ENCODE assay signal across 19 cellular contexts in genomic region chr11:134760307-134760706, GRCh38.
DNase-seq lines count a peak whose midpoint lies in the region; ATAC-seq, FAIRE-seq and TF ChIP-seq lines count a peak whose summit lies in the region.
"Had no signal": no experiment of that assay in that cellular context is flagged by ENCODE, and none has a peak within 500 bp of the region (broad histone marks: within the 10 kb centered on the region; RNA-seq: fewer than 3 reads in every experiment).

No MANE protein-coding gene starts in this region.

- H3K4me2 ChIP-seq in HepG2 (ENCODE audit: low read depth, low read length) = no peak overlapping the region
- H3K4me2 ChIP-seq: BLaER1 had no signal

- H3K9me3 ChIP-seq in HepG2 (ENCODE audit: low read length) (no peaks in the 10 kb centered on the region), right lobe of liver (no peaks in the 10 kb centered on the region)
- H3K9me3 ChIP-seq: BLaER1, Caco-2 had no signal

- H3K9ac ChIP-seq in HepG2 (ENCODE audit: insufficient read depth, low read depth, low read length) = no peak overlapping the region
- H3K9ac ChIP-seq: BLaER1 had no signal

- in situ Hi-C loops in HepG2 (cut with HindIII; ENCODE audit: extremely low pct_ligation_motif_present, low pct_unique_long_range_greater_than_20kb) = loop anchor here (10.0 kb wide), 1 partner anchor 64 kb away; no protein-coding TSS in a partner anchor

- intact Hi-C loops in HepG2 (cut with micrococcal nuclease; ENCODE audit: unreplicated experiment) = no loop called here
- intact Hi-C loops in right lobe of liver (cut with DNase I) = no loop called here

- H3K27ac Mint-ChIP-seq in mesothelial cell of epicardium = no peak overlapping the region
- H3K27ac Mint-ChIP-seq: CD8-positive, alpha-beta memory T cell; HFFc6 had no signal

- H3K36me3 Mint-ChIP-seq in mesothelial cell of epicardium = no peaks in the 10 kb centered on the region
- H3K36me3 Mint-ChIP-seq: CD8-positive, alpha-beta memory T cell had no signal

- TF ChIP-seq CTCF in HepG2 (CRISPR knock-in tag; IDR thresholded peaks at IDR 0.05) (no peak), right lobe of liver (IDR thresholded peaks at IDR 0.05) (no peak), coronary artery (IDR thresholded peaks at IDR 0.05) (no peak), mesothelial cell of epicardium (IDR thresholded peaks at IDR 0.05; ENCODE audit: unreplicated experiment) (no peak)

- H3K27ac ChIP-seq in HepG2 (ENCODE audit: extremely low read length, insufficient read depth, low read length) = no peak overlapping the region
- H3K27ac ChIP-seq in right lobe of liver = no peak overlapping the region
- H3K27ac ChIP-seq in coronary artery = no peak overlapping the region
- H3K27ac ChIP-seq: 22Rv1, BLaER1, HL-60 had no signal

- peaks cover 13% of the 10 kb centered on the region for H3K4me1 Mint-ChIP-seq in mesothelial cell of epicardium

- TF ChIP-seq EP300 in HepG2 (IDR thresholded peaks at IDR 0.05; ENCODE audit: low read depth in 2 of 2, low read length in 2 of 2) = no peak
- no peak for TF ChIP-seq EP300 in HepG2 (CRISPR knock-in tag; IDR thresholded peaks at IDR 0.05; ENCODE audit: borderline replicate concordance)

- H3K4me3 ChIP-seq in HepG2 (replicated peaks in 1 of 3; ENCODE audit: insufficient read depth in 1 of 3, low read depth in 2 of 3, low read length in 3 of 3) = no peak overlapping the region
- H3K4me3 ChIP-seq in right lobe of liver = no peak overlapping the region
- no peak overlapping the region for H3K4me3 ChIP-seq in coronary artery
- H3K4me3 ChIP-seq: BLaER1 had no signal

- ATAC-seq in HepG2 = no peak
- ATAC-seq in right lobe of liver = no peak
- ATAC-seq in GM21528 (IDR thresholded peaks at IDR 0.05; ENCODE audit: low FRiP score, unreplicated experiment) = no peak

- H3K27me3 Mint-ChIP-seq in mesothelial cell of epicardium (ENCODE audit: low read depth) = peaks cover 3% of the 10 kb centered on the region

- CTCF ChIA-PET in HepG2 (lab: Yijun Ruan, JAX; ENCODE audit: low intra/inter-chr PET ratio, low total read pairs) = no interaction called here

- no peak overlapping the region for H3K4me3 Mint-ChIP-seq in mesothelial cell of epicardium
- H3K4me3 Mint-ChIP-seq: CD8-positive, alpha-beta memory T cell; HFFc6 had no signal

- TF ChIP-seq POLR2A in HepG2 (IDR thresholded peaks at IDR 0.05; ENCODE audit: insufficient read depth in 1 of 2, low read depth in 2 of 2, low read length in 2 of 2) = no peak
- no peak for TF ChIP-seq POLR2A in right lobe of liver (IDR thresholded peaks at IDR 0.05)
- no peak for TF ChIP-seq POLR2A in GM12891 (IDR thresholded peaks at IDR 0.05; ENCODE audit: low read depth, low read length)

- no TSS peak for BruUV-seq in HepG2 (replicated peaks; lab: Mats Ljungman, UMichigan)

- H3K4me1 ChIP-seq in HepG2 (ENCODE audit: insufficient read depth, low read length) = no peaks in the 10 kb centered on the region
- no peaks in the 10 kb centered on the region for H3K4me1 ChIP-seq in right lobe of liver
- H3K4me1 ChIP-seq: Caco-2 had no signal

- H3K79me2 ChIP-seq in HepG2 (ENCODE audit: insufficient read depth, low read length) = no peaks in the 10 kb centered on the region

- H3K9me3 Mint-ChIP-seq in mesothelial cell of epicardium = no peaks in the 10 kb centered on the region

- H2AFZ ChIP-seq in HepG2 (ENCODE audit: low read length) = no peak overlapping the region

- WGBS in HepG2 (ENCODE audit: low lambda C conversion rate) = 45% methylated on average over 6 of the region's 12 CpGs
- WGBS in right lobe of liver (ENCODE audit: insufficient coverage, low coverage, low lambda C conversion rate, missing lambda C conversion rate) = 73% methylated on average over 5 of the region's 12 CpGs

- DNase-seq in HepG2 (ENCODE audit: low spot score) = no peak
- no peak for DNase-seq in right lobe of liver
- peak; percentile 56 for DNase-seq in coronary artery (ENCODE audit: low spot score)
- peak; percentile 30 for DNase-seq in islet precursor cell
- DNase-seq in mesothelial cell of epicardium (ENCODE audit: low spot score in 2 of 2, unreplicated experiment in 2 of 2) = no peak
- DNase-seq in GM12891 (ENCODE audit: insufficient read length, low spot score) = no peak
- no peak for DNase-seq in Kasumi-1 (lab: John Stamatoyannopoulos, UW)
- DNase-seq: AML-193; Caco-2; CD8-positive, alpha-beta memory T cell; HCEC 1CT; HFFc6; IMR-90; KG1 had no signal

- no peaks in the 10 kb centered on the region for H4K20me1 ChIP-seq in HepG2 (ENCODE audit: insufficient read depth, low read length)
- H4K20me1 ChIP-seq: BLaER1 had no signal

- H3K36me3 ChIP-seq in HepG2 (replicated peaks in 1 of 2; ENCODE audit: control insufficient read depth in 1 of 2, insufficient read depth in 2 of 2, low read length in 2 of 2) = no peaks in the 10 kb centered on the region
- no peaks in the 10 kb centered on the region for H3K36me3 ChIP-seq in right lobe of liver
- H3K36me3 ChIP-seq: BLaER1 had no signal

- H3K27me3 ChIP-seq in HepG2 (ENCODE audit: control insufficient read depth in 1 of 2, insufficient read depth in 2 of 2, low read length in 2 of 2) = peaks cover 0 to 2% of the 10 kb centered on the region in 2 experiments; a peak in 2 of 5 replicates
- H3K27me3 ChIP-seq in right lobe of liver = no peaks in the 10 kb centered on the region
- H3K27me3 ChIP-seq: BLaER1 had no signal

- no peak for TF ChIP-seq RAD21 in HepG2 (CRISPR knock-in tag; IDR thresholded peaks at IDR 0.05)

- POLR2A ChIA-PET in HepG2 (lab: Yijun Ruan, JAX) = no interaction called here

- FAIRE-seq in HepG2 (lab: Jason Lieb, UNC) (no peak), GM12891 (lab: Jason Lieb, UNC) (no peak)
- FAIRE-seq: GM18507 had no signal

TF ChIP-seq in HepG2, 621 proteins besides CTCF, POLR2A, EP300 and RAD21:
- TF ChIP-seq TERF1 (CRISPR knock-in tag; IDR thresholded peaks at IDR 0.05) (no peak), ZXDC (CRISPR knock-in tag; IDR thresholded peaks at IDR 0.05) (no peak), CEBPB (IDR thresholded peaks at IDR 0.05; ENCODE audit: borderline replicate concordance, low read depth, low read length) (peak; percentile 54; the same call in 1 of the 2 replicates)
TF ChIP-seq in HepG2: peak in this region for 1.

TF ChIP-seq in GM12891, 5 proteins besides CTCF, POLR2A, EP300 and RAD21:
- TF ChIP-seq POU2F2 (IDR thresholded peaks at IDR 0.05; ENCODE audit: low read depth, low read length) = no peak
- TF ChIP-seq PAX5 (IDR thresholded peaks at IDR 0.05; ENCODE audit: insufficient read depth, low read length, severe bottlenecking) = no peak
- TF ChIP-seq TAF1 (IDR thresholded peaks at IDR 0.05; ENCODE audit: low read depth, low read length) = no peak
- TF ChIP-seq POLR2AphosphoS5 (IDR thresholded peaks at IDR 0.05; ENCODE audit: low read depth, low read length) = no peak
- no peak for TF ChIP-seq SPI1 (IDR thresholded peaks at IDR 0.05; ENCODE audit: low read depth, low read length)

Comparison
In these comparisons a context has a peak if more than half of its experiments do, and no peak if none do; other contexts are left out.
1. DNase-seq: peak in coronary artery (single experiment) and islet precursor cell (single experiment); none in HepG2 (single experiment), right lobe of liver (0 of 3), mesothelial cell of epicardium (0 of 2), GM12891 (single experiment) and Kasumi-1 (0 of 2).